Comparison of ENCODE assay signal across 8 cellular contexts in the genomic region with DNA sequence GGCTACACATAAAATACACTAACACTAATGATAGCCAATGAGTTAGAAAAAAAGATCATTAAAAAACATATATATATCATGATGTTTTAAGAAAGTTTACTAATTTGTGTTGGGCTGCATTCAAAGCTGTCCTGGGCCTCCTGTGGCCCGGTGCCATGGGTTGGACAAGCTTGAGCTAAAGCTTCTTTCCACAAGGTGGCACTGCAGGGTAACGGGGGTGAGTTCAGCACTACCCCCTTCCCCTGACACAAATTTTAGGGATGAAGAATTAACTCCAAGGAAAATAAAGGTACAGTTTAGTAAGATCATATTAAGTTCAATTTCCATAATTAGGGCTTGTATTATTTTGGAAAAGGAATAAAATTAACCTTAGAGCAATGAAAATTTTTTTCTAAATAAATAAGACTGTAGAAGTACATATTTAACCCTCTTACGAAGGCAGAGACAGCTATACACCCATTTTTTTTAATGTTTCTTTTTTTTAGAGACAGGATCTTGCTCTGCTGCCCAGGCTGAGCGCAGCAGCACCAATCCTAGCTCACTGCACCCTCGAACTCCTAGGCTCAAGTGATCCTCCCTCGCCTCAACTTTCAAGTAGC. TPM values are rescaled to one million over a fixed set of nuclear protein-coding genes. Genes with fewer than 3 reads are reported as not detected.
A peak's percentile ranks its signal among the peaks of the same experiment; 100 is the strongest.
DNase-seq lines count a peak whose midpoint lies in the region; ATAC-seq and TF ChIP-seq lines count a peak whose summit lies in the region.

No MANE protein-coding gene starts in this region.

- H3K27ac ChIP-seq in C4-2B (no peak overlapping the region), OCI-LY1 (ENCODE audit: low read depth, low read length, poor library complexity, severe bottlenecking) (no peak overlapping the region), esophagus squamous epithelium (no peak overlapping the region)

- no peaks in the 10 kb centered on the region for H3K27me3 Mint-ChIP-seq in natural killer cell (ENCODE audit: low read depth in 2 of 2)

- H3K9ac ChIP-seq in OCI-LY1 (ENCODE audit: low read length), result no peak overlapping the region

- H3K9me3 ChIP-seq in OCI-LY1 (ENCODE audit: low read length), result no peaks in the 10 kb centered on the region
- no peaks in the 10 kb centered on the region for H3K9me3 ChIP-seq in esophagus squamous epithelium

- DNase-seq in HS-27A (ENCODE audit: low read depth) (peak; percentile 23), activated T-cell treated with anti-CD3 and anti-CD28 coated beads for 24 hours (ENCODE audit: low read depth) (peak; percentile 55), esophagus squamous epithelium (lab: John Stamatoyannopoulos, UW) (no peak), natural killer cell (peak; percentile 28)
- DNase-seq in stimulated activated naive CD4-positive, alpha-beta T cell (lab: John Stamatoyannopoulos, UW), result peak in 5 of 6 experiments; percentile 21 to 75 (median 49)

- H3F3A ChIP-seq in OCI-LY1 (ENCODE audit: insufficient read depth, low read length), result no peaks in the 10 kb centered on the region

- H3K36me3 ChIP-seq in OCI-LY1 (ENCODE audit: insufficient read depth, low read length) (no peaks in the 10 kb centered on the region), esophagus squamous epithelium (no peaks in the 10 kb centered on the region)

- TF ChIP-seq CTCF in C4-2B (conservative IDR thresholded peaks at IDR 0.05), result peak; percentile 97
- TF ChIP-seq CTCF in OCI-LY1 (IDR thresholded peaks at IDR 0.05; ENCODE audit: low read length), result peak; percentile 95
- TF ChIP-seq CTCF in esophagus squamous epithelium (IDR thresholded peaks at IDR 0.05), result peak; percentile 70 to 92 (median 84)
- peak; percentile 89 for TF ChIP-seq CTCF in natural killer cell (IDR thresholded peaks at IDR 0.05)

- H3K4me1 ChIP-seq in OCI-LY1 (ENCODE audit: insufficient read depth, low read length, severe bottlenecking) (peaks cover 20% of the 10 kb centered on the region), esophagus squamous epithelium (peaks cover 0 to 39% (median 12%) of the 10 kb centered on the region in 3 donors)

- no peak overlapping the region for H2AFZ ChIP-seq in OCI-LY1 (ENCODE audit: low read length)

- H3K27me3 ChIP-seq in OCI-LY1 (ENCODE audit: insufficient read depth, low read length), result no peaks in the 10 kb centered on the region
- H3K27me3 ChIP-seq in esophagus squamous epithelium, result no peaks in the 10 kb centered on the region

- H3K4me3 ChIP-seq in OCI-LY1 (ENCODE audit: low read depth, low read length, poor library complexity, severe bottlenecking) (no peak overlapping the region), esophagus squamous epithelium (no peak overlapping the region)

- no peaks in the 10 kb centered on the region for H4K20me1 ChIP-seq in OCI-LY1 (ENCODE audit: insufficient read depth, low read length)

- H3K79me2 ChIP-seq in OCI-LY1 (ENCODE audit: insufficient read depth, low read length), result no peaks in the 10 kb centered on the region

- no peaks in the 10 kb centered on the region for H3K9me2 ChIP-seq in OCI-LY1 (ENCODE audit: low read depth, low read length)

- 45 to 46% methylated on average over 6 of the region's 6 CpGs for WGBS in esophagus squamous epithelium, 2 donors

- H3K4me2 ChIP-seq in OCI-LY1 (ENCODE audit: low read length), result no peak overlapping the region

- no peak overlapping the region for H3K27ac Mint-ChIP-seq in natural killer cell

- H3K4me1 Mint-ChIP-seq in natural killer cell, result peaks cover 10 to 14% of the 10 kb centered on the region in 2 donors

- ATAC-seq in natural killer cell (peak; percentile 73 to 96 (median 80)), GM19023 (IDR thresholded peaks at IDR 0.05; ENCODE audit: unreplicated experiment) (no peak)

- TF ChIP-seq POLR2A in esophagus squamous epithelium (IDR thresholded peaks at IDR 0.05), result no peak

- intact Hi-C loops in esophagus squamous epithelium (cut with DNase I) (loop anchor here (5.0 kb wide), 1 partner anchor 99 kb away; no protein-coding TSS in a partner anchor), natural killer cell (cut with micrococcal nuclease) (loop anchor here (1.0 to 5.0 kb wide), 3 partner anchors 102 to 193 kb away; no protein-coding TSS in a partner anchor)

- no peaks in the 10 kb centered on the region for H3K36me3 Mint-ChIP-seq in natural killer cell

- no peak overlapping the region for H3K4me3 Mint-ChIP-seq in natural killer cell

- no peaks in the 10 kb centered on the region for H3K9me3 Mint-ChIP-seq in natural killer cell

RNA-seq across cellular contexts. Expression of a gene that starts 38.9 kb away (rescaled TPM):
- total RNA-seq in esophagus squamous epithelium, result 10 to 100 TPM; 12.7 to 25.0 (median 20.6) TPM
- total RNA-seq in natural killer cell, result 10 to 100 TPM; 26.5 to 35.5 (median 31.7) TPM
